In genomic region chr7:155619634-155620271, GRCh38 we compare ENCODE assay signal across 22 cellular contexts.
"Had no signal": no experiment of that assay in that cellular context is flagged by ENCODE, and none has a peak within 500 bp of the region (broad histone marks: within the 10 kb centered on the region; RNA-seq: fewer than 3 reads in every experiment).

No MANE protein-coding gene starts in this region.

- H3K4me1 Mint-ChIP-seq: activated CD4-positive, alpha-beta T cell treated with anti-CD3 and anti-CD28 coated beads, Interleukin-2, amount 10 ng/mL, durations not matched to agents 24 days and 14 days; brain; central memory CD8-positive, alpha-beta T cell; stimulated activated effector memory CD8-positive, alpha-beta T cell treated with anti-CD3 and anti-CD28 coated beads, Interleukin-12 subunit alpha, Interleukin-12 subunit beta, amount 100 ng/mL, for 72 hours had no signal

- H3K4me3 Mint-ChIP-seq: activated CD4-positive, alpha-beta T cell treated with anti-CD3 and anti-CD28 coated beads, Interleukin-2, amount 10 ng/mL, durations not matched to agents 24 days and 14 days; activated CD8-positive, alpha-beta T cell treated with anti-CD3 and anti-CD28 coated beads, Interleukin-2, amount 10 ng/mL, durations not matched to agents 7 days and 5 days; activated T-cell treated with anti-CD3 and anti-CD28 coated beads, Interleukin-2, amount 50 U/mL, for 72 hours; brain; central memory CD8-positive, alpha-beta T cell; effector memory CD8-positive, alpha-beta T cell; natural killer cell treated with Interleukin-12 subunit alpha and Interleukin-12 subunit beta and Interleukin-15 and Interleukin-18, amount 100 ng/mL, for 72 hours; stimulated activated effector memory CD8-positive, alpha-beta T cell treated with anti-CD3 and anti-CD28 coated beads, Interleukin-12 subunit alpha, Interleukin-12 subunit beta, amount 100 ng/mL, for 72 hours had no signal

- ATAC-seq: activated CD8-positive, alpha-beta T cell treated with anti-CD3 and anti-CD28 coated beads, Interleukin-2, amount 10 ng/mL, durations not matched to agents 7 days and 5 days; activated naive CD4-positive, alpha-beta T cell treated with anti-CD3 and anti-CD28 coated beads, Interleukin-2, amount 50 U/mL, for 72 hours; activated T-cell treated with anti-CD3 and anti-CD28 coated beads, Interleukin-2, amount 50 U/mL, for 72 hours; effector memory CD8-positive, alpha-beta T cell; foreskin keratinocyte; left cardiac atrium; natural killer cell treated with Interleukin-12 subunit alpha and Interleukin-12 subunit beta and Interleukin-15 and Interleukin-18, amount 100 ng/mL, for 72 hours; psoas muscle; sciatic nerve; stimulated activated effector memory CD8-positive, alpha-beta T cell treated with anti-CD3 and anti-CD28 coated beads, Interleukin-12 subunit alpha, Interleukin-12 subunit beta, amount 100 ng/mL, for 72 hours had no signal

- H3K9me3 ChIP-seq: mucosa of descending colon, psoas muscle, vagina had no signal

- H3K36me3 Mint-ChIP-seq: natural killer cell treated with Interleukin-12 subunit alpha and Interleukin-12 subunit beta and Interleukin-15 and Interleukin-18, amount 100 ng/mL, for 72 hours; stimulated activated effector memory CD8-positive, alpha-beta T cell treated with anti-CD3 and anti-CD28 coated beads, Interleukin-12 subunit alpha, Interleukin-12 subunit beta, amount 100 ng/mL, for 72 hours had no signal

- H3K9me3 Mint-ChIP-seq: stimulated activated effector memory CD8-positive, alpha-beta T cell treated with anti-CD3 and anti-CD28 coated beads, Interleukin-12 subunit alpha, Interleukin-12 subunit beta, amount 100 ng/mL, for 72 hours had no signal

- H3K27ac ChIP-seq: foreskin keratinocyte, psoas muscle, spleen, vagina had no signal

- DNase-seq: activated CD4-positive, alpha-beta T cell treated with anti-CD3 and anti-CD28 coated beads, Interleukin-2, amount 10 ng/mL, durations not matched to agents 24 days and 14 days; activated CD4-positive, CD25-positive, alpha-beta regulatory T cell; activated CD8-positive, alpha-beta memory T cell treated with anti-CD3 and anti-CD28 coated beads, Interleukin-2, amount 50 U/mL, for 4 hours; activated CD8-positive, alpha-beta T cell treated with anti-CD3 and anti-CD28 coated beads, Interleukin-2, amount 10 ng/mL, durations not matched to agents 7 days and 5 days; activated gamma-delta T cell; activated T-cell treated with anti-CD3 and anti-CD28 coated beads, Interleukin-2, amount 50 U/mL, for 72 hours; cortex of kidney; effector memory CD8-positive, alpha-beta T cell; foreskin keratinocyte; glutamatergic neuron; left cardiac atrium; mammary epithelial cell; psoas muscle had no signal

- H3K27me3 Mint-ChIP-seq: brain had no signal

- H3K27ac Mint-ChIP-seq: activated CD4-positive, alpha-beta T cell treated with anti-CD3 and anti-CD28 coated beads, Interleukin-2, amount 10 ng/mL, durations not matched to agents 24 days and 14 days; activated CD8-positive, alpha-beta T cell treated with anti-CD3 and anti-CD28 coated beads, Interleukin-2, amount 10 ng/mL, durations not matched to agents 7 days and 5 days; activated T-cell treated with anti-CD3 and anti-CD28 coated beads, Interleukin-2, amount 50 U/mL, for 72 hours; effector memory CD8-positive, alpha-beta T cell; natural killer cell treated with Interleukin-12 subunit alpha and Interleukin-12 subunit beta and Interleukin-15 and Interleukin-18, amount 100 ng/mL, for 72 hours; stimulated activated effector memory CD8-positive, alpha-beta T cell treated with anti-CD3 and anti-CD28 coated beads, Interleukin-12 subunit alpha, Interleukin-12 subunit beta, amount 100 ng/mL, for 72 hours had no signal

- H3K27me3 ChIP-seq: vagina had no signal

- H3K36me3 ChIP-seq: spleen, vagina had no signal

- H3K4me1 ChIP-seq: foreskin keratinocyte, psoas muscle, spleen, vagina had no signal

- H3K4me3 ChIP-seq: mucosa of descending colon, psoas muscle, spleen, vagina had no signal
